Comparison of ENCODE assay signal across 17 cellular contexts in the genomic region with DNA sequence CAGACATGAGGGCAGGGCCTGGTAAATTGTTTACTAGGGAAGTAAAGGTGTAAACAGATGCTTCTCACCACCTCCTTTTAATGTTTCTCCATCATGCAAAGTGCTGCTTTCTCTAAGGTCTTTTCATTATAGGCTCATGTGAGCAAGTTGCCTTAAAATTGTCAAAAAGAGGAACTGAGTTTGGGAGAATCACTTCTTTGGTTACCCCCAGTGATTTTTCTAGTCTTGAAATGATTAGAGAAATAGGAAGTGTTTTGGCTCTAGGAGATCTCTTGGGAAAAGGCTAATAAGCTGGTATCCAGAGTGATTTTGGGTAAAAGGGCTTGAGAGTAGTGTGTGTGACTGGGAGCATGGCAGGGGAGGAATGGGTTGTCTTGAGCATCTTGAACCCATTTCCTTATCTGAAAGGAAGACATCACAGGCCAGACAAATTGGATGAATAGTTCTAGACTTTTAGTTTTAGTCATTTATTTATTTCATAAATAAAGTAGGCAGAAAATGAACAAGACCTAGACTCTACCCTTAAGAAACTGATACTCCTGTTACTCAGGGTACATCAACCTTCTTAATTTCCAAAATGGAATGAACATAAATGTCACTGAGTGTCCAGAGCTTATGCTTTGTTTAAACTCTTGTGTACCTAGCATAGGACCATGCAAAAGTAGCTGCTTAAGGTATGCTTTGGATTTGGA. TPM values are rescaled to one million over a fixed set of nuclear protein-coding genes. Genes with fewer than 3 reads are reported as not detected.
A peak's percentile ranks its signal among the peaks of the same experiment; 100 is the strongest.
DNase-seq lines count a peak whose midpoint lies in the region; ATAC-seq lines count a peak whose summit lies in the region.
"Had no signal": no experiment of that assay in that cellular context is flagged by ENCODE, and none has a peak within 500 bp of the region (broad histone marks: within the 10 kb centered on the region; RNA-seq: fewer than 3 reads in every experiment).

No MANE protein-coding gene starts in this region.

- peak; percentile 17 for DNase-seq in OCI-M1 (lab: John Stamatoyannopoulos, UW)
- DNase-seq in AG20443 (ENCODE audit: low spot score), result no peak
- DNase-seq in DMS 273 treated with DMSO at 0.1 percent for 48 hours (lab: John Stamatoyannopoulos, UW), result no peak
- DNase-seq in activated CD8-positive, alpha-beta memory T cell treated with anti-CD3 and anti-CD28 coated beads, Interleukin-2, amount 10 ng/mL, durations not matched to agents 7 days and 5 days, result no peak
- no peak for DNase-seq in epidermal melanocyte (ENCODE audit: insufficient read length, low spot score)
- DNase-seq: activated CD4-positive, alpha-beta T cell treated with anti-CD3 and anti-CD28 coated beads, Interleukin-2, amount 10 ng/mL, durations not matched to agents 24 days and 14 days; activated naive CD4-positive, alpha-beta T cell treated with anti-CD3 and anti-CD28 coated beads, Interleukin-2, amount 10 ng/mL, durations not matched to agents 7 days and 5 days; CD8-positive, alpha-beta memory T cell; foreskin melanocyte; left ventricle myocardium inferior; NCI-H146; Peyer's patch; stimulated activated CD4-positive, alpha-beta T cell treated with anti-CD3 and anti-CD28 coated beads, Interleukin-4, amount 100 ng/mL, for 24 hours had no signal

- H3K9me3 Mint-ChIP-seq in activated CD8-positive, alpha-beta memory T cell treated with anti-CD3 and anti-CD28 coated beads, Interleukin-2, amount 10 ng/mL, durations not matched to agents 7 days and 5 days (ENCODE audit: low read depth), result no peaks in the 10 kb centered on the region
- H3K9me3 Mint-ChIP-seq: activated CD4-positive, alpha-beta T cell treated with anti-CD3 and anti-CD28 coated beads, Interleukin-2, amount 10 ng/mL, durations not matched to agents 24 days and 14 days; activated naive CD4-positive, alpha-beta T cell treated with anti-CD3 and anti-CD28 coated beads, Interleukin-2, amount 10 ng/mL, durations not matched to agents 7 days and 5 days; CD8-positive, alpha-beta memory T cell had no signal

- H3K36me3 Mint-ChIP-seq in activated CD8-positive, alpha-beta memory T cell treated with anti-CD3 and anti-CD28 coated beads, Interleukin-2, amount 10 ng/mL, durations not matched to agents 7 days and 5 days, result no peaks in the 10 kb centered on the region
- H3K36me3 Mint-ChIP-seq: activated naive CD4-positive, alpha-beta T cell treated with anti-CD3 and anti-CD28 coated beads, Interleukin-2, amount 10 ng/mL, durations not matched to agents 7 days and 5 days; CD8-positive, alpha-beta memory T cell had no signal

- CTCF ChIA-PET in activated CD8-positive, alpha-beta memory T cell treated with anti-CD3 and anti-CD28 coated beads, Interleukin-2, amount 10 ng/mL, durations not matched to agents 7 days and 5 days (lab: Charles Lee), result no interaction called here

- ATAC-seq in GM18517 (IDR thresholded peaks at IDR 0.05; ENCODE audit: unreplicated experiment), result peak; percentile 74
- peak; percentile 78 for ATAC-seq in GM21390 (IDR thresholded peaks at IDR 0.05; ENCODE audit: unreplicated experiment)
- ATAC-seq in HG03066 (IDR thresholded peaks at IDR 0.05; ENCODE audit: low read depth, unreplicated experiment), result peak; percentile 72
- no peak for ATAC-seq in activated CD8-positive, alpha-beta memory T cell treated with anti-CD3 and anti-CD28 coated beads, Interleukin-2, amount 10 ng/mL, durations not matched to agents 7 days and 5 days

- H3K4me3 Mint-ChIP-seq in activated CD8-positive, alpha-beta memory T cell treated with anti-CD3 and anti-CD28 coated beads, Interleukin-2, amount 10 ng/mL, durations not matched to agents 7 days and 5 days, result no peak overlapping the region
- H3K4me3 Mint-ChIP-seq: activated CD4-positive, alpha-beta T cell treated with anti-CD3 and anti-CD28 coated beads, Interleukin-2, amount 10 ng/mL, durations not matched to agents 24 days and 14 days; activated naive CD4-positive, alpha-beta T cell treated with anti-CD3 and anti-CD28 coated beads, Interleukin-2, amount 10 ng/mL, durations not matched to agents 7 days and 5 days; CD8-positive, alpha-beta memory T cell had no signal

- no peak overlapping the region for H3K27ac Mint-ChIP-seq in activated CD8-positive, alpha-beta memory T cell treated with anti-CD3 and anti-CD28 coated beads, Interleukin-2, amount 10 ng/mL, durations not matched to agents 7 days and 5 days
- H3K27ac Mint-ChIP-seq: activated CD4-positive, alpha-beta T cell treated with anti-CD3 and anti-CD28 coated beads, Interleukin-2, amount 10 ng/mL, durations not matched to agents 24 days and 14 days; activated naive CD4-positive, alpha-beta T cell treated with anti-CD3 and anti-CD28 coated beads, Interleukin-2, amount 10 ng/mL, durations not matched to agents 7 days and 5 days; CD8-positive, alpha-beta memory T cell had no signal

- H3K4me1 Mint-ChIP-seq in activated CD8-positive, alpha-beta memory T cell treated with anti-CD3 and anti-CD28 coated beads, Interleukin-2, amount 10 ng/mL, durations not matched to agents 7 days and 5 days, result no peaks in the 10 kb centered on the region
- H3K4me1 Mint-ChIP-seq: activated CD4-positive, alpha-beta T cell treated with anti-CD3 and anti-CD28 coated beads, Interleukin-2, amount 10 ng/mL, durations not matched to agents 24 days and 14 days; activated naive CD4-positive, alpha-beta T cell treated with anti-CD3 and anti-CD28 coated beads, Interleukin-2, amount 10 ng/mL, durations not matched to agents 7 days and 5 days; CD8-positive, alpha-beta memory T cell had no signal

- peaks cover 10% of the 10 kb centered on the region for H3K27me3 Mint-ChIP-seq in activated CD8-positive, alpha-beta memory T cell treated with anti-CD3 and anti-CD28 coated beads, Interleukin-2, amount 10 ng/mL, durations not matched to agents 7 days and 5 days

RNA-seq across cellular contexts. Expression of gene GRPR, which starts 14.2 kb away (rescaled TPM):
- total RNA-seq in activated CD8-positive, alpha-beta memory T cell treated with anti-CD3 and anti-CD28 coated beads, Interleukin-2, amount 10 ng/mL, durations not matched to agents 7 days and 5 days, result not detected
- total RNA-seq: activated CD4-positive, alpha-beta T cell treated with anti-CD3 and anti-CD28 coated beads, Interleukin-2, amount 10 ng/mL, durations not matched to agents 24 days and 14 days; Peyer's patch; suprapubic skin had no signal

RNA-seq across cellular contexts. Expression of gene MAGEB17, which starts 29.7 kb away (rescaled TPM):
- total RNA-seq in activated CD8-positive, alpha-beta memory T cell treated with anti-CD3 and anti-CD28 coated beads, Interleukin-2, amount 10 ng/mL, durations not matched to agents 7 days and 5 days, result not detected
- total RNA-seq: activated CD4-positive, alpha-beta T cell treated with anti-CD3 and anti-CD28 coated beads, Interleukin-2, amount 10 ng/mL, durations not matched to agents 24 days and 14 days; CD8-positive, alpha-beta memory T cell; left ventricle myocardium inferior; Peyer's patch; suprapubic skin had no signal
